8 cellular contexts compared by ENCODE assay signal in the genomic region with DNA sequence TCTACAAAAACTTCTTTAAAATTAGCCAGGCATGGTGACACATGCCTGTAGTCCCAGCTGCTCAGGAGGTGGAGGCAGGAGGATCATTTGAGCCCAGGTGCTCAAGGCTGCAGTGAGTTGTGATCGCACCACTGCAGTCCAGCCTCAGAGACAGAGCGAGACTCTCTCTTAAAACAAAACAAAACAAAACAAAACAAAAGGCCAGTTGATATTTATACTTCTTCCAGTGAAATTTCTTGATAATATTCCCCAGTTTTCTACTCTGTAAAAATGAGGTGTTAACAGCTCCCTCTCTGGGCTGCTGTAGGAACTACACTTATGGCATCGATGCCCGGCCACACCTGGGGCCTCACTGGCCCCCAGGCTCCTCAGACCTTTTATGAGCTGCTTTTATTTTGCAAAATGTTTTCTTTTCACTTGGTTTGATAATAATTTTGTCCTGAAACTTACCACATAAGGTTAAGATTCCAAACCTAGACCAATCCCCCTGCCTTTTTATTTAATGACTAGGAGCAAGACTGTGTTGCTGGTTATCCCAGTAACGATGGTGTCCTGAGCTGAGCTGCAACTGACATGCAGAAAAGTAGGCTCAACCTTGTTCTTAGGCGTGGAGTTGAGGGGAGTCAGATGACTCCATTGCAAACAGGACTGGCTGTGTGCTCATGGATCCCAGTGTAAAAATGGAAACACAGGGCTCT. TPM values are rescaled to one million over a fixed set of nuclear protein-coding genes. Genes with fewer than 3 reads are reported as not detected.
DNase-seq lines count a peak whose midpoint lies in the region; ATAC-seq and TF ChIP-seq lines count a peak whose summit lies in the region.

No MANE protein-coding gene starts in this region.

- no peak for ATAC-seq in Right ventricle myocardium inferior
- no peak for ATAC-seq in GM21423 (IDR thresholded peaks at IDR 0.05; ENCODE audit: unreplicated experiment)
- no peak for ATAC-seq in HG02798 (IDR thresholded peaks at IDR 0.05; ENCODE audit: poor library complexity, unreplicated experiment)

- TF ChIP-seq CTCF in OCI-LY3 (IDR thresholded peaks at IDR 0.05; ENCODE audit: low read depth, low read length) (peak; percentile 68), left ventricle myocardium inferior (IDR thresholded peaks at IDR 0.05; ENCODE audit: borderline replicate concordance) (peak; percentile 83), smooth muscle cell (IDR thresholded peaks at IDR 0.05; ENCODE audit: borderline replicate concordance, insufficient read depth, poor library complexity, severe bottlenecking) (peak; percentile 85)

- H3K36me3 Mint-ChIP-seq in activated naive CD8-positive, alpha-beta T cell: peaks cover 6% of the 10 kb centered on the region

- no peak overlapping the region for H3K4me3 Mint-ChIP-seq in activated naive CD8-positive, alpha-beta T cell

- no peaks in the 10 kb centered on the region for H3K9me3 Mint-ChIP-seq in activated naive CD8-positive, alpha-beta T cell (ENCODE audit: low read depth)

- H3K27ac ChIP-seq in OCI-LY3 (ENCODE audit: low read length) (no peak overlapping the region), left ventricle myocardium inferior (replicated peaks) (peak overlapping the region; percentile 67), smooth muscle cell (ENCODE audit: low read depth) (peak overlapping the region; percentile 89)

- H3K27me3 Mint-ChIP-seq in activated naive CD8-positive, alpha-beta T cell: no peaks in the 10 kb centered on the region

- H3K4me2 ChIP-seq in OCI-LY3 (ENCODE audit: low read length) (no peak overlapping the region), smooth muscle cell (no peak overlapping the region)

- H3K27ac Mint-ChIP-seq in activated naive CD8-positive, alpha-beta T cell: peak overlapping the region; percentile 34

- WGBS in smooth muscle cell (ENCODE audit: low lambda C conversion rate): 68% methylated on average over 6 of the region's 6 CpGs

- H2AFZ ChIP-seq in OCI-LY3 (ENCODE audit: low read depth, low read length): no peak overlapping the region
- no peak overlapping the region for H2AFZ ChIP-seq in smooth muscle cell (ENCODE audit: low read depth)

- peaks cover 34% of the 10 kb centered on the region for H3K4me1 Mint-ChIP-seq in activated naive CD8-positive, alpha-beta T cell (ENCODE audit: low read depth)

- H3K9me3 ChIP-seq in OCI-LY3 (ENCODE audit: insufficient read depth, low read length): no peaks in the 10 kb centered on the region
- no peaks in the 10 kb centered on the region for H3K9me3 ChIP-seq in left ventricle myocardium inferior (replicated peaks)
- no peaks in the 10 kb centered on the region for H3K9me3 ChIP-seq in smooth muscle cell (replicated peaks; ENCODE audit: low read depth)

- H3K36me3 ChIP-seq in OCI-LY3 (replicated peaks; ENCODE audit: low read depth, low read length) (peaks cover 3% of the 10 kb centered on the region), left ventricle myocardium inferior (peaks cover 40% of the 10 kb centered on the region), smooth muscle cell (ENCODE audit: low read depth) (no peaks in the 10 kb centered on the region)

- H3K4me3 ChIP-seq in OCI-LY3 (ENCODE audit: low read length) (no peak overlapping the region), left ventricle myocardium inferior (no peak overlapping the region), smooth muscle cell (no peak overlapping the region)

- intact Hi-C loops in Right ventricle myocardium inferior (cut with DNase I) (no loop called here), cardiac septum (cut with DNase I) (no loop called here), left ventricle myocardium inferior (cut with micrococcal nuclease) (no loop called here)

- H4K20me1 ChIP-seq in OCI-LY3 (ENCODE audit: insufficient read depth, low read length) (peaks cover 34% of the 10 kb centered on the region), smooth muscle cell (ENCODE audit: low read depth) (peaks cover 78% of the 10 kb centered on the region)

- DNase-seq in Right ventricle myocardium inferior (ENCODE audit: missing footprints): peak; percentile 17
- DNase-seq in cardiac septum (ENCODE audit: low spot score): no peak
- no peak for DNase-seq in left ventricle myocardium inferior
- no peak for DNase-seq in smooth muscle cell (lab: John Stamatoyannopoulos, UW; ENCODE audit: unreplicated experiment)

- H3K4me1 ChIP-seq in OCI-LY3 (ENCODE audit: low read length) (peaks cover 12% of the 10 kb centered on the region), left ventricle myocardium inferior (peaks cover 48% of the 10 kb centered on the region), smooth muscle cell (ENCODE audit: low read depth) (no peaks in the 10 kb centered on the region)

- H3F3A ChIP-seq in smooth muscle cell (ENCODE audit: low read depth): no peaks in the 10 kb centered on the region

- H3K27me3 ChIP-seq in OCI-LY3 (ENCODE audit: low read depth, low read length) (no peaks in the 10 kb centered on the region), left ventricle myocardium inferior (ENCODE audit: low read depth) (no peaks in the 10 kb centered on the region), smooth muscle cell (ENCODE audit: low read depth) (no peaks in the 10 kb centered on the region)

- H3K79me2 ChIP-seq in OCI-LY3 (ENCODE audit: low read length): peaks cover 9% of the 10 kb centered on the region
- H3K79me2 ChIP-seq in smooth muscle cell (ENCODE audit: low read depth): peaks cover 70% of the 10 kb centered on the region

- H3K9ac ChIP-seq in OCI-LY3 (ENCODE audit: low read length): no peak overlapping the region
- H3K9ac ChIP-seq in smooth muscle cell (ENCODE audit: low read depth): no peak overlapping the region

RNA-seq across cellular contexts. Expression of a gene that starts 17.6 kb away (rescaled TPM):
- total RNA-seq in Right ventricle myocardium inferior (66.4 TPM), cardiac septum (71.4 TPM), left ventricle myocardium inferior (56.0 TPM), smooth muscle cell (36.2 and 43.6 TPM in 2 replicates)
- polyA plus RNA-seq in smooth muscle cell: 47.8 and 69.2 TPM in 2 replicates

RNA-seq across cellular contexts. Expression of a gene that starts 45.5 kb away (rescaled TPM):
- total RNA-seq in Right ventricle myocardium inferior (41.5 TPM), cardiac septum (26.2 TPM), left ventricle myocardium inferior (30.6 TPM), smooth muscle cell (28.6 and 33.4 TPM in 2 replicates)
- 7.2 and 11.2 TPM in 2 replicates for polyA plus RNA-seq in smooth muscle cell

RNA-seq across cellular contexts. Expression of a gene that starts 47.7 kb away (rescaled TPM):
- total RNA-seq in Right ventricle myocardium inferior (33.9 TPM), cardiac septum (31.7 TPM), left ventricle myocardium inferior (37.0 TPM), smooth muscle cell (38.0 and 56.7 TPM in 2 replicates)
- 85.4 and 94.3 TPM in 2 replicates for polyA plus RNA-seq in smooth muscle cell

RNA-seq across cellular contexts. Expression of a gene that starts 49.0 kb away (rescaled TPM):
- total RNA-seq in Right ventricle myocardium inferior (8.2 TPM), cardiac septum (14.9 TPM), left ventricle myocardium inferior (7.4 TPM), smooth muscle cell (3.6 and 4.4 TPM in 2 replicates)
- polyA plus RNA-seq in smooth muscle cell: 3.8 and 7.6 TPM in 2 replicates

RNA-seq across cellular contexts. Expression of a gene that starts 49.3 kb away (rescaled TPM):
- total RNA-seq in Right ventricle myocardium inferior: 80.8 TPM
- 63.4 TPM for total RNA-seq in cardiac septum
- 78.0 TPM for total RNA-seq in left ventricle myocardium inferior
- total RNA-seq in smooth muscle cell: 56.7 and 62.9 TPM in 2 replicates
- polyA plus RNA-seq in smooth muscle cell: 111 and 122 TPM in 2 replicates
